Comparison of ENCODE assay signal across 8 cellular contexts in the genomic region with DNA sequence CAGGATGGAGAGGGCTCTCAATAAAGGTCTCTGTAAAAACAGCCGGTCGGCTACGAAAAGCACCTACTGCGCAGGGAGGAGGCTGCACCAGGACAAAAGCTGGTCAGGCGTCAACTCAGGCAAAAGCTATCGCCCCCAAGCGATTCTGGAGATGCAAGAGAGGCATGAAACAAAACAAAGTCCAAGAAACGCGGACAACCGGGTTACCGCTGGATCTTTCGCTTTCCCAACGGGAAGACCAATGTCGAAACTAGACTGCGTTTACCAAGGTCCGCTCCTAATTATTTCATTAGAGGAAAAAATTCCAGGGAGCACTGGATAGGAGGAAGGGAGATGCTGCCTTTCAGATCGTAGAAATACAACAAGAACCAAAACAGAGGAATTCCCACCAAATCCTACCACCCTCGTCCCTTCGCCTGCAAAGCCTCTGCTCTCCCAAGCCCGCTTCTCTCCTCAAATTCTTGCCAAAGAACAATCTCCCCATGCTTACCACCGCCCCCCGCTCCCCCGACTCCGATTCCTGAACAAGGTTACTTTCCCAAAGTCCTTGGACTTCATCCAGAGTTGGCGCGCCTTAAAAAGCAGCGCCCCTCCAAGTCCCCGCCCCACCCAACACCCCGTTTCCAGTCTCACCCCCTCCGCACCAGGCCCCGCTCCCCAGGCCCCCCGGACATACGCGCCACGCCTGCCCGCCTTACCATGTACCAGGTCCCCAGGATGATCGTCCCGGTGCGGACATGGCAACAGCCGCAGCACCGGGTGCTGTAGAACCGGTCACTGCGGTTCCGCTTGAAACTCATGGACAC. TPM values are rescaled to one million over a fixed set of nuclear protein-coding genes. Genes with fewer than 3 reads are reported as not detected.
DNase-seq lines count a peak whose midpoint lies in the region; ATAC-seq, FAIRE-seq and TF ChIP-seq lines count a peak whose summit lies in the region.

No MANE protein-coding gene starts in this region.

- peak overlapping the region; percentile 99 for H2AFZ ChIP-seq in K562 (ENCODE audit: low read depth, low read length)

- peak overlapping the region; percentile 97 for H3K4me2 ChIP-seq in K562 (ENCODE audit: insufficient read depth, low read length)

- peak overlapping the region; percentile 98 for H3K27ac ChIP-seq in K562 (ENCODE audit: extremely low read depth, low read depth, low read length)
- H3K27ac ChIP-seq in iPS DF 6.9 (ENCODE audit: low read length): no peak overlapping the region

- TSS peak; percentile 53 for BruUV-seq in K562 (replicated peaks; lab: Mats Ljungman, UMichigan)

- 0 out of 3 replicates have a peak, but pooled peaks cover 2% of the 10 kb centered on the region for H3K36me3 ChIP-seq in K562 (ENCODE audit: control insufficient read depth, insufficient read depth, low read length)
- no peaks in the 10 kb centered on the region for H3K36me3 ChIP-seq in iPS DF 6.9 (ENCODE audit: control insufficient read depth, insufficient read depth, low read length)

- peaks cover 0 to 23% of the 10 kb centered on the region in 2 experiments; a peak in 3 of 5 replicates for H3K4me1 ChIP-seq in K562 (replicated peaks in 1 of 2; ENCODE audit: control insufficient read depth in 2 of 2, insufficient read depth in 2 of 2, low read length in 2 of 2)
- H3K4me1 ChIP-seq in iPS DF 6.9 (ENCODE audit: control insufficient read depth, insufficient read depth, low read length): no peaks in the 10 kb centered on the region

- no peaks in the 10 kb centered on the region for H3K27me3 ChIP-seq in K562 (ENCODE audit: control insufficient read depth in 2 of 2, insufficient read depth in 2 of 2, low read length in 2 of 2)
- H3K27me3 ChIP-seq in iPS DF 6.9 (ENCODE audit: control insufficient read depth, insufficient read depth, low read length): no peaks in the 10 kb centered on the region

- POLR2A ChIA-PET in K562 (lab: Yijun Ruan, JAX): interaction anchor here (0.5 to 2.7 kb wide), 7 partner anchors 8 to 104 kb away, joined by 3 to 20 read pairs (median 7); no protein-coding TSS in a partner anchor

- H3K4me3 ChIP-seq in K562: peak overlapping the region; percentile 70
- peak overlapping the region; percentile 94 for H3K4me3 ChIP-seq in iPS DF 6.9 (ENCODE audit: low read length)

- H4K20me1 ChIP-seq in K562 (replicated peaks; ENCODE audit: control insufficient read depth, insufficient read depth, low read length): peaks cover 21% of the 10 kb centered on the region

- peak overlapping the region; percentile 94 to 95 for H3K9ac ChIP-seq in K562 (ENCODE audit: insufficient read depth in 1 of 2, low read depth in 2 of 2, low read length in 2 of 2)

- CTCF ChIA-PET in K562 (lab: Yijun Ruan, JAX; ENCODE audit: low intra/inter-chr PET ratio): interaction anchor here (0.6 to 1.2 kb wide), 2 partner anchors 10 to 42 kb away, joined by 3 read pairs; no protein-coding TSS in a partner anchor

- peaks cover 51% of the 10 kb centered on the region for H3K79me2 ChIP-seq in K562 (ENCODE audit: control insufficient read depth, insufficient read depth, low read length)

- no peak for TF ChIP-seq POLR2A in K562 (conservative IDR thresholded peaks at IDR 0.05)

- TF ChIP-seq RAD21 in K562 (CRISPR knock-in tag; conservative IDR thresholded peaks at IDR 0.05 in 1 of 2, IDR thresholded peaks at IDR 0.05 in 1 of 2): peak in 1 of 2 experiments; percentile 30; a peak in 1 of 4 replicates

- intact Hi-C loops in K562 (cut with micrococcal nuclease): loop anchor here (1.0 to 5.0 kb wide), 2 partner anchors 40 to 149 kb away; a partner anchor contains a TSS

- H3K9me3 ChIP-seq in K562 (replicated peaks; ENCODE audit: control insufficient read depth, insufficient read depth, low read depth, low read length) (no peaks in the 10 kb centered on the region), iPS DF 6.9 (ENCODE audit: control insufficient read depth, insufficient read depth, low read length) (no peaks in the 10 kb centered on the region)

- WGBS in K562 (ENCODE audit: insufficient coverage, low coverage, missing lambda C conversion rate): under 1% methylated on average over 31 of the region's 44 CpGs
- WGBS in iPS DF 6.9 (ENCODE audit: insufficient coverage, insufficient read length): no CpG with 5 or more reads among the region's 44 CpGs

- peak; percentile 20 to 28 (median 20); a peak in 2 of 6 replicates for TF ChIP-seq CTCF in K562 (IDR thresholded peaks at IDR 0.05 in 2 of 3, conservative IDR thresholded peaks at IDR 0.05 in 1 of 3; ENCODE audit: insufficient read depth in 2 of 3, low read depth in 1 of 3, low read length in 3 of 3)

- no peaks in the 10 kb centered on the region for H3K9me1 ChIP-seq in K562 (ENCODE audit: control insufficient read depth, insufficient read depth, low read length)

- TF ChIP-seq EP300 in K562 (IDR thresholded peaks at IDR 0.05; ENCODE audit: low read length): no peak

- ATAC-seq in GM19455 (IDR thresholded peaks at IDR 0.05; ENCODE audit: unreplicated experiment): peak; percentile 29
- ATAC-seq in HG03460 (IDR thresholded peaks at IDR 0.05; ENCODE audit: unreplicated experiment): peak; percentile 23
- ATAC-seq in K562: peak; percentile 60

- no peak for FAIRE-seq in RCC 7860 (lab: Jason Lieb, UNC)
- FAIRE-seq in K562 (lab: Jason Lieb, UNC): no peak

- DNase-seq in DMS79 (lab: John Stamatoyannopoulos, UW): peak; percentile 33
- peak; percentile 40 for DNase-seq in RCC 7860 (ENCODE audit: low spot score)
- peak; percentile 40 to 80 (median 70) for DNase-seq in K562 (ENCODE audit: extremely low read depth in 1 of 4, low spot score in 3 of 4)
- no peak for DNase-seq in iPS DF 6.9 (ENCODE audit: low read depth, low spot score)
- DNase-seq in retina: peak; percentile 70
- no peak for DNase-seq in cortex of kidney (lab: John Stamatoyannopoulos, UW)

- in situ Hi-C loops in K562 (cut with MboI): no loop called here

RNA-seq across cellular contexts. Expression of a gene that starts 0.5 kb away (rescaled TPM):
- total RNA-seq in K562 (2011; cell fraction: chromatin; rRNA removed; ENCODE audit: low replicate concordance): 58.1 and 78.2 TPM in 2 replicates
- total RNA-seq in K562 (2011; cell fraction: nucleolus; rRNA removed): 57.9 and 60.0 TPM in 2 replicates
- total RNA-seq in K562 (2011; cell fraction: nucleoplasm; rRNA removed): 87.9 and 89.5 TPM in 2 replicates
- 13.4 and 18.7 TPM in 2 replicates for total RNA-seq in K562 (2014; rRNA removed)
- total RNA-seq in K562 (2014; rRNA removed; fragmentation: Illumina TruSeq; extraction: Trizol): 23.2 and 31.2 TPM in 2 replicates
- total RNA-seq in K562 (2015; rRNA removed; fragmentation: Illumina TruSeq; extraction: Trizol): 31.0 and 31.3 TPM in 2 replicates
- total RNA-seq in K562 (2021): 45.1 and 46.0 TPM in 2 replicates
- 139 and 167 TPM in 2 replicates for polyA plus RNA-seq in K562 (2011; rRNA removed)
- polyA plus RNA-seq in K562 (2011; cell fraction: cytosol; rRNA removed): 50.0 and 148 TPM in 2 replicates
- 31.2 and 52.6 TPM in 2 replicates for polyA plus RNA-seq in K562 (2011; cell fraction: nucleus; rRNA removed)
- polyA plus RNA-seq in K562 (2012): 55.6 and 56.3 TPM in 2 replicates
- polyA plus RNA-seq in K562 (2014; fragmentation: Illumina TruSeq; extraction: Trizol): 53.9 and 64.5 TPM in 2 replicates
- 100 to 1,000 TPM; 141 to 157 TPM for polyA plus RNA-seq in K562 (2014; fragmentation: Nextera tagmentation; extraction: Ambion mirVana)
- polyA plus RNA-seq in K562 (2014; rRNA removed): 50.1 and 64.3 TPM in 2 replicates
- polyA minus RNA-seq in K562 (2011; rRNA and poly(A)+ RNA removed): 76.5 and 97.3 TPM in 2 replicates
- 21.9 and 33.3 TPM in 2 replicates for polyA minus RNA-seq in K562 (2011; cell fraction: cytosol; rRNA and poly(A)+ RNA removed)
- polyA minus RNA-seq in K562 (2011; cell fraction: nucleus; rRNA and poly(A)+ RNA removed): 15.9 and 29.5 TPM in 2 replicates

RNA-seq across cellular contexts. Expression of a gene that starts 38.4 kb away (rescaled TPM):
- total RNA-seq in K562 (2011; cell fraction: chromatin; rRNA removed; ENCODE audit: low replicate concordance): not detected in 2 replicates
- not detected in 2 replicates for total RNA-seq in K562 (2011; cell fraction: nucleolus; rRNA removed)
- total RNA-seq in K562 (2011; cell fraction: nucleoplasm; rRNA removed): not detected in 2 replicates
- total RNA-seq in K562 (2014; rRNA removed): not detected in 2 replicates
- total RNA-seq in K562 (2014; rRNA removed; fragmentation: Illumina TruSeq; extraction: Trizol): not detected in 2 replicates
- not detected in 2 replicates for total RNA-seq in K562 (2015; rRNA removed; fragmentation: Illumina TruSeq; extraction: Trizol)
- not detected in 2 replicates for total RNA-seq in K562 (2021)
- not detected in 2 replicates for polyA plus RNA-seq in K562 (2011; rRNA removed)
- polyA plus RNA-seq in K562 (2011; cell fraction: cytosol; rRNA removed): 0.04 TPM in 1 of 2 replicates, not detected in the other
- polyA plus RNA-seq in K562 (2011; cell fraction: nucleus; rRNA removed): not detected in 2 replicates
- polyA plus RNA-seq in K562 (2012): not detected in 2 replicates
- polyA plus RNA-seq in K562 (2014; fragmentation: Illumina TruSeq; extraction: Trizol): not detected in 2 replicates
- not detected for polyA plus RNA-seq in K562 (2014; fragmentation: Nextera tagmentation; extraction: Ambion mirVana)
- 0.30 TPM in 1 of 2 replicates, not detected in the other for polyA plus RNA-seq in K562 (2014; rRNA removed)
- polyA minus RNA-seq in K562 (2011; rRNA and poly(A)+ RNA removed): not detected in 2 replicates
- not detected in 2 replicates for polyA minus RNA-seq in K562 (2011; cell fraction: cytosol; rRNA and poly(A)+ RNA removed)
- polyA minus RNA-seq in K562 (2011; cell fraction: nucleus; rRNA and poly(A)+ RNA removed): not detected in 2 replicates

Comparison
In these comparisons a context has a peak if more than half of its experiments do, and no peak if none do; other contexts are left out.
1. DNase-seq: peak in DMS79 (single experiment), RCC 7860 (single experiment), K562 (4 of 4) and retina (single experiment); none in iPS DF 6.9 (single experiment) and cortex of kidney (single experiment).
2. Peak in every context shown above with its lines, with median percentiles within 50 percentile points of each other: ATAC-seq.